37 cellular contexts compared by ENCODE assay signal in the genomic region with DNA sequence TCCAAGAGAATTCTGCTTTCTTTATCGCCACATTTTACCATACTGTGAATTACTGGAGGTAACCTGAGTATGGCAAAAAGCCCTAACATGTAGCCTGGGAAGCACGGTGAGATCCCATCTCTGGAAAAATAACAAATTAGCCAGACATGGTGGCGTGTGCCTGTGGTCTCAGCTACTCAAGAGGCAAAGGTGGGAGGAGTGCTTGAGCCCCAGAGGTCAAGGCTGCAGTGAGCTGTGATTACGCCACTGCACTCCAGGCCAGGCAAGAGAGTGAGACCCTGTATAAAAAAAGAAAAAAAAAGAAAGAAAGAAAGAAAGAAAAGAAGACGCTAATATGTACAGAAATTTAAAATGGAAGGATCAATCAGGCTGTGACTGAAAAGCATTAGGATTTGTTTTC.
"Had no signal": no experiment of that assay in that cellular context is flagged by ENCODE, and none has a peak within 500 bp of the region (broad histone marks: within the 10 kb centered on the region; RNA-seq: fewer than 3 reads in every experiment).

No MANE protein-coding gene starts in this region.

- H3K36me3 Mint-ChIP-seq: activated CD8-positive, alpha-beta memory T cell treated with anti-CD3 and anti-CD28 coated beads, Interleukin-2, amount 10 ng/mL, durations not matched to agents 7 days and 5 days; activated naive CD4-positive, alpha-beta T cell treated with anti-CD3 and anti-CD28 coated beads, Interleukin-2, amount 10 ng/mL, durations not matched to agents 7 days and 5 days; activated naive CD4-positive, alpha-beta T cell treated with anti-CD3 and anti-CD28 coated beads, Interleukin-2, amount 50 U/mL, for 24 hours; activated naive CD8-positive, alpha-beta T cell; activated naive CD8-positive, alpha-beta T cell treated with anti-CD3 and anti-CD28 coated beads, Interleukin-2, amount 10 ng/mL, durations not matched to agents 7 days and 5 days; brain had no signal

- DNase-seq: activated CD4-positive, alpha-beta memory T cell treated with anti-CD3 and anti-CD28 coated beads, Interleukin-2, amount 10 ng/mL, durations not matched to agents 7 days and 5 days; activated CD4-positive, alpha-beta T cell treated with anti-CD3 and anti-CD28 coated beads for 1 hour; activated CD4-positive, alpha-beta T cell treated with anti-CD3 and anti-CD28 coated beads for 36 hours; activated CD4-positive, alpha-beta T cell treated with anti-CD3 and anti-CD28 coated beads for 48 hours; activated CD4-positive, alpha-beta T cell treated with anti-CD3 and anti-CD28 coated beads, Interleukin-2, amount 10 ng/mL, durations not matched to agents 7 days and 5 days; activated CD4-positive, alpha-beta T cell treated with anti-CD3 and anti-CD28 coated beads, Interleukin-2, amount 50 U/mL, for 48 hours; activated CD4-positive, CD25-positive, alpha-beta regulatory T cell; activated CD8-positive, alpha-beta memory T cell treated with anti-CD3 and anti-CD28 coated beads for 24 hours; activated CD8-positive, alpha-beta memory T cell treated with anti-CD3 and anti-CD28 coated beads, Interleukin-2, amount 10 ng/mL, durations not matched to agents 7 days and 5 days; activated CD8-positive, alpha-beta memory T cell treated with anti-CD3 and anti-CD28 coated beads, Interleukin-2, amount 50 U/mL, for 48 hours; activated effector memory CD4-positive, alpha-beta T cell treated with Interleukin-2 at 50 U/mL for 16 hours; activated gamma-delta T cell; activated naive CD4-positive, alpha-beta T cell treated with anti-CD3 and anti-CD28 coated beads, Interleukin-2, amount 10 ng/mL, durations not matched to agents 7 days and 5 days; activated naive CD4-positive, alpha-beta T cell treated with Interleukin-2 at 50 U/mL for 16 hours; activated naive CD8-positive, alpha-beta T cell treated with anti-CD3 and anti-CD28 coated beads, Interleukin-2, amount 10 ng/mL, durations not matched to agents 7 days and 5 days; activated naive CD8-positive, alpha-beta T cell treated with anti-CD3 and anti-CD28 coated beads, Interleukin-2, amount 50 U/mL, for 24 hours; activated T-cell treated with anti-CD3 and anti-CD28 coated beads, Interleukin-2, amount 50 U/mL, for 24 hours; activated T-cell treated with anti-CD3 and anti-CD28 coated beads, Interleukin-2, amount 50 U/mL, for 48 hours; amygdala; anterior cingulate cortex; caudate nucleus; cerebellar nuclear complex; T-helper 1 cell; T-helper 2 cell; T-helper 9 cell had no signal

- FAIRE-seq: bronchial epithelial cell had no signal

- ATAC-seq: activated CD4-positive, alpha-beta T cell treated with anti-CD3 and anti-CD28 coated beads for 36 hours; activated CD4-positive, CD25-positive, alpha-beta regulatory T cell treated with anti-CD3 and anti-CD28 coated beads, Interleukin-2, amount 50 U/mL, for 24 hours; activated CD8-positive, alpha-beta memory T cell treated with anti-CD3 and anti-CD28 coated beads, Interleukin-2, amount 10 ng/mL, durations not matched to agents 7 days and 5 days; activated naive CD8-positive, alpha-beta T cell treated with anti-CD3 and anti-CD28 coated beads, Interleukin-2, amount 50 U/mL, for 24 hours had no signal

- H3K4me1 Mint-ChIP-seq: activated CD4-positive, alpha-beta memory T cell treated with anti-CD3 and anti-CD28 coated beads, Interleukin-2, amount 10 ng/mL, durations not matched to agents 7 days and 5 days; activated CD4-positive, alpha-beta T cell treated with anti-CD3 and anti-CD28 coated beads for 36 hours; activated CD4-positive, alpha-beta T cell treated with anti-CD3 and anti-CD28 coated beads, Interleukin-2, amount 10 ng/mL, durations not matched to agents 7 days and 5 days; activated CD8-positive, alpha-beta memory T cell treated with anti-CD3 and anti-CD28 coated beads, Interleukin-2, amount 10 ng/mL, durations not matched to agents 7 days and 5 days; activated naive CD4-positive, alpha-beta T cell treated with anti-CD3 and anti-CD28 coated beads, Interleukin-2, amount 10 ng/mL, durations not matched to agents 7 days and 5 days; activated naive CD4-positive, alpha-beta T cell treated with anti-CD3 and anti-CD28 coated beads, Interleukin-2, amount 50 U/mL, for 24 hours; activated naive CD8-positive, alpha-beta T cell treated with anti-CD3 and anti-CD28 coated beads, Interleukin-2, amount 10 ng/mL, durations not matched to agents 7 days and 5 days; activated naive CD8-positive, alpha-beta T cell treated with anti-CD3 and anti-CD28 coated beads, Interleukin-2, amount 50 U/mL, for 24 hours; brain; central memory CD8-positive, alpha-beta T cell had no signal

- H3K27me3 Mint-ChIP-seq: brain; central memory CD8-positive, alpha-beta T cell had no signal

- H3K4me3 ChIP-seq: ascending aorta, cardiac muscle cell had no signal

- H3K9me3 ChIP-seq: ascending aorta had no signal

- H3K36me3 ChIP-seq: ascending aorta, cardiac muscle cell had no signal

- H3K9me3 Mint-ChIP-seq: activated CD4-positive, alpha-beta memory T cell treated with anti-CD3 and anti-CD28 coated beads, Interleukin-2, amount 10 ng/mL, durations not matched to agents 7 days and 5 days; activated CD4-positive, alpha-beta T cell treated with anti-CD3 and anti-CD28 coated beads, Interleukin-2, amount 10 ng/mL, durations not matched to agents 7 days and 5 days; activated naive CD4-positive, alpha-beta T cell treated with anti-CD3 and anti-CD28 coated beads, Interleukin-2, amount 10 ng/mL, durations not matched to agents 7 days and 5 days; activated naive CD4-positive, alpha-beta T cell treated with anti-CD3 and anti-CD28 coated beads, Interleukin-2, amount 50 U/mL, for 24 hours; activated naive CD8-positive, alpha-beta T cell treated with anti-CD3 and anti-CD28 coated beads, Interleukin-2, amount 10 ng/mL, durations not matched to agents 7 days and 5 days; activated naive CD8-positive, alpha-beta T cell treated with anti-CD3 and anti-CD28 coated beads, Interleukin-2, amount 50 U/mL, for 24 hours; activated T-cell treated with anti-CD3 and anti-CD28 coated beads, Interleukin-2, amount 50 U/mL, for 24 hours; activated T-helper 2 cell treated with anti-CD3 and anti-CD28 coated beads, Interferon-gamma antibody, Interleukin-2, Interleukin-4, amounts not matched to agents 10 μg/mL and 5 μg/mL and 100 μg/mL, durations not matched to agents 14 hours and 24 hours and 36 hours; central memory CD8-positive, alpha-beta T cell; T-helper 1 cell treated with Interleukin-12 subunit alpha and Interleukin-12 subunit beta and Interleukin-4 antibody, amounts not matched to agents 30 μg/mL and 1 μg/mL, for 36 hours; T-helper 2 cell treated with Interferon-gamma antibody and Interleukin-4, amounts not matched to agents 5 μg/mL and 100 μg/mL, for 36 hours had no signal

- H3K27me3 ChIP-seq: ascending aorta, cardiac muscle cell had no signal

- H3K27ac Mint-ChIP-seq: activated CD4-positive, alpha-beta memory T cell treated with anti-CD3 and anti-CD28 coated beads, Interleukin-2, amount 10 ng/mL, durations not matched to agents 7 days and 5 days; activated CD4-positive, alpha-beta T cell treated with anti-CD3 and anti-CD28 coated beads for 36 hours; activated CD4-positive, alpha-beta T cell treated with anti-CD3 and anti-CD28 coated beads, Interleukin-2, amount 10 ng/mL, durations not matched to agents 7 days and 5 days; activated CD8-positive, alpha-beta memory T cell treated with anti-CD3 and anti-CD28 coated beads, Interleukin-2, amount 10 ng/mL, durations not matched to agents 7 days and 5 days; activated naive CD4-positive, alpha-beta T cell treated with anti-CD3 and anti-CD28 coated beads, Interleukin-2, amount 10 ng/mL, durations not matched to agents 7 days and 5 days; activated naive CD4-positive, alpha-beta T cell treated with anti-CD3 and anti-CD28 coated beads, Interleukin-2, amount 50 U/mL, for 24 hours; activated naive CD8-positive, alpha-beta T cell; activated naive CD8-positive, alpha-beta T cell treated with anti-CD3 and anti-CD28 coated beads, Interleukin-2, amount 10 ng/mL, durations not matched to agents 7 days and 5 days; activated naive CD8-positive, alpha-beta T cell treated with anti-CD3 and anti-CD28 coated beads, Interleukin-2, amount 50 U/mL, for 24 hours; activated T-cell treated with anti-CD3 and anti-CD28 coated beads, Interleukin-2, amount 50 U/mL, for 24 hours; activated T-helper 2 cell treated with anti-CD3 and anti-CD28 coated beads, Interferon-gamma antibody, Interleukin-2, Interleukin-4, amounts not matched to agents 10 μg/mL and 5 μg/mL and 100 μg/mL, durations not matched to agents 14 hours and 24 hours and 36 hours; brain; T-helper 1 cell treated with Interleukin-12 subunit alpha and Interleukin-12 subunit beta and Interleukin-4 antibody, amounts not matched to agents 30 μg/mL and 1 μg/mL, for 36 hours; T-helper 2 cell treated with Interferon-gamma antibody and Interleukin-4, amounts not matched to agents 5 μg/mL and 100 μg/mL, for 36 hours had no signal

- H3K27ac ChIP-seq: ascending aorta, cardiac muscle cell, VCaP had no signal

- H3K4me1 ChIP-seq: ascending aorta had no signal

- H3K4me3 Mint-ChIP-seq: activated CD4-positive, alpha-beta memory T cell treated with anti-CD3 and anti-CD28 coated beads, Interleukin-2, amount 10 ng/mL, durations not matched to agents 7 days and 5 days; activated CD4-positive, alpha-beta T cell treated with anti-CD3 and anti-CD28 coated beads for 36 hours; activated CD4-positive, alpha-beta T cell treated with anti-CD3 and anti-CD28 coated beads, Interleukin-2, amount 10 ng/mL, durations not matched to agents 7 days and 5 days; activated CD8-positive, alpha-beta memory T cell treated with anti-CD3 and anti-CD28 coated beads, Interleukin-2, amount 10 ng/mL, durations not matched to agents 7 days and 5 days; activated naive CD4-positive, alpha-beta T cell treated with anti-CD3 and anti-CD28 coated beads, Interleukin-2, amount 10 ng/mL, durations not matched to agents 7 days and 5 days; activated naive CD4-positive, alpha-beta T cell treated with anti-CD3 and anti-CD28 coated beads, Interleukin-2, amount 50 U/mL, for 24 hours; activated naive CD8-positive, alpha-beta T cell; activated naive CD8-positive, alpha-beta T cell treated with anti-CD3 and anti-CD28 coated beads, Interleukin-2, amount 10 ng/mL, durations not matched to agents 7 days and 5 days; activated naive CD8-positive, alpha-beta T cell treated with anti-CD3 and anti-CD28 coated beads, Interleukin-2, amount 50 U/mL, for 24 hours; activated T-cell treated with anti-CD3 and anti-CD28 coated beads, Interleukin-2, amount 50 U/mL, for 24 hours; brain; central memory CD8-positive, alpha-beta T cell; T-helper 1 cell treated with Interleukin-12 subunit alpha and Interleukin-12 subunit beta and Interleukin-4 antibody, amounts not matched to agents 30 μg/mL and 1 μg/mL, for 36 hours; T-helper 2 cell treated with Interferon-gamma antibody and Interleukin-4, amounts not matched to agents 5 μg/mL and 100 μg/mL, for 36 hours had no signal
